8 cellular contexts compared by ENCODE assay signal in the genomic region with DNA sequence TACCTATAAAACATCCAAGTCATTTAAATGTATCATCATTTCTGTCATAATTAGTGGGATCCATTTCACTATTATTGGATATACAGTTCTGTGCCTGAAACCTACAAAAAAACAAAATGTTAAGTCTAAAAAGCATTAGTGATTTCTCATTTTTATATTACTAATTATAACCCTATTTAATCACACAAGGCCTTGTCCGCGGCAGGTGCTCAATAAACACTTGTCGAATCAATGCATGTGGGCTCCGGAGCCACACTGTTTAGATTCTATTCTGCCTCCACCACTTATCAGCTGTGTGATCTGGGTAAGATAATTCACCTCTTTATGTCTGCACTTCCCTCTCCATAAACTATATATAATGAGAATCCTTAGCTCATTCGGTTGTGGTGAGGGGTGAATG. TPM values are rescaled to one million over a fixed set of nuclear protein-coding genes. Genes with fewer than 3 reads are reported as not detected.
DNase-seq lines count a peak whose midpoint lies in the region; ATAC-seq and TF ChIP-seq lines count a peak whose summit lies in the region.
"Not testable (repeated sequence)": the region's sequence is repeated elsewhere in the genome, so short reads cannot be mapped to it uniquely, and the experiment has no call there.

Gene NPIPB4, minus strand, starts transcription at position 101 of the 400 bp plus-strand sequence. CDS start 378 bp downstream, outside the sequence.

- H3K27ac ChIP-seq in CD4-positive, alpha-beta T cell (ENCODE audit: low read depth, low read length); Panc1 (ENCODE audit: low read length); lower lobe of right lung; tibial nerve: not testable (repeated sequence)

- no CpG with 5 or more reads among the region's 5 CpGs for WGBS in tibial nerve, 2 donors

- not testable (repeated sequence) for H3K36me3 Mint-ChIP-seq in CD4-positive, alpha-beta T cell (ENCODE audit: low read depth); activated T-cell treated with anti-CD3 and anti-CD28 coated beads, Interleukin-2, amount 50 U/mL, for 4 hours (ENCODE audit: insufficient read depth); chondrocyte (ENCODE audit: low read depth)

- in situ Hi-C loops in Panc1 (cut with HindIII; ENCODE audit: low pct_unique_long_range_greater_than_20kb, low sequenced_read_pairs), result not testable (repeated sequence)

- TF ChIP-seq POLR2A in tibial nerve (IDR thresholded peaks at IDR 0.05), result not testable (repeated sequence)

- intact Hi-C loops in CD4-positive, alpha-beta T cell (cut with DNase I, micrococcal nuclease); Panc1 (cut with micrococcal nuclease; ENCODE audit: unreplicated experiment); Right ventricle myocardium inferior (cut with DNase I); lower lobe of right lung (cut with DNase I); posterior vena cava (cut with DNase I): not testable (repeated sequence)

- H3K4me1 ChIP-seq in Panc1 (ENCODE audit: control insufficient read depth, insufficient read depth, low read length); lower lobe of right lung; tibial nerve: not testable (repeated sequence)

- DNase-seq in CD4-positive, alpha-beta T cell; Panc1 (ENCODE audit: low read depth, low spot score); activated T-cell treated with anti-CD3 and anti-CD28 coated beads, Interleukin-2, amount 50 U/mL, for 4 hours; chondrocyte (ENCODE audit: low spot score); Right ventricle myocardium inferior (ENCODE audit: missing footprints); lower lobe of right lung; posterior vena cava (ENCODE audit: low spot score); tibial nerve (ENCODE audit: low spot score in 2 of 2): not testable (repeated sequence)

- ATAC-seq in CD4-positive, alpha-beta T cell (ENCODE audit: poor library complexity); Panc1; activated T-cell treated with anti-CD3 and anti-CD28 coated beads, Interleukin-2, amount 50 U/mL, for 4 hours; Right ventricle myocardium inferior; lower lobe of right lung: not testable (repeated sequence)

- not testable (repeated sequence) for H3K4me1 Mint-ChIP-seq in CD4-positive, alpha-beta T cell (ENCODE audit: low read depth); activated T-cell treated with anti-CD3 and anti-CD28 coated beads, Interleukin-2, amount 50 U/mL, for 4 hours (ENCODE audit: low read depth); chondrocyte (ENCODE audit: low read depth)

- not testable (repeated sequence) for H3K9me3 ChIP-seq in CD4-positive, alpha-beta T cell (ENCODE audit: control insufficient read depth, low read length); Panc1 (ENCODE audit: control insufficient read depth, insufficient read depth, low read depth, low read length); lower lobe of right lung; tibial nerve

- not testable (repeated sequence) for TF ChIP-seq CTCF in CD4-positive, alpha-beta T cell (IDR thresholded peaks at IDR 0.05); Panc1 (IDR thresholded peaks at IDR 0.05); chondrocyte (IDR thresholded peaks at IDR 0.05); lower lobe of right lung (IDR thresholded peaks at IDR 0.05); tibial nerve (IDR thresholded peaks at IDR 0.05)

- POLR2A ChIA-PET in CD4-positive, alpha-beta T cell (lab: Charles Lee); Panc1 (lab: Charles Lee): not testable (repeated sequence)

- H3K4me3 Mint-ChIP-seq in CD4-positive, alpha-beta T cell; activated T-cell treated with anti-CD3 and anti-CD28 coated beads, Interleukin-2, amount 50 U/mL, for 4 hours; chondrocyte (ENCODE audit: unreplicated experiment): not testable (repeated sequence)

- H3K36me3 ChIP-seq in Panc1 (ENCODE audit: control insufficient read depth, insufficient read depth, low read length); lower lobe of right lung; tibial nerve: not testable (repeated sequence)

- BruUV-seq in Panc1 (replicated peaks; lab: Mats Ljungman, UMichigan), result not testable (repeated sequence)

- H3K27me3 ChIP-seq in CD4-positive, alpha-beta T cell (ENCODE audit: control insufficient read depth, insufficient read depth, low read length); Panc1 (ENCODE audit: control insufficient read depth, insufficient read depth, low read length); lower lobe of right lung (ENCODE audit: low read depth); tibial nerve: not testable (repeated sequence)

- not testable (repeated sequence) for H3K27ac Mint-ChIP-seq in CD4-positive, alpha-beta T cell; chondrocyte (ENCODE audit: unreplicated experiment)

- H3K27me3 Mint-ChIP-seq in CD4-positive, alpha-beta T cell; activated T-cell treated with anti-CD3 and anti-CD28 coated beads, Interleukin-2, amount 50 U/mL, for 4 hours (ENCODE audit: low read depth); chondrocyte (ENCODE audit: low read depth): not testable (repeated sequence)

- TF ChIP-seq EP300 in tibial nerve (IDR thresholded peaks at IDR 0.05), result not testable (repeated sequence)

- not testable (repeated sequence) for H3K9me3 Mint-ChIP-seq in CD4-positive, alpha-beta T cell; activated T-cell treated with anti-CD3 and anti-CD28 coated beads, Interleukin-2, amount 50 U/mL, for 4 hours; chondrocyte (ENCODE audit: low read depth)

- CTCF ChIA-PET in CD4-positive, alpha-beta T cell (lab: Charles Lee); Panc1 (lab: Charles Lee): not testable (repeated sequence)

- not testable (repeated sequence) for H3K4me3 ChIP-seq in Panc1 (ENCODE audit: low read depth in 2 of 2, low read length in 2 of 2); lower lobe of right lung; tibial nerve

RNA-seq across cellular contexts. Expression of gene NPIPB4, which starts in this region (rescaled TPM):
- total RNA-seq in CD4-positive, alpha-beta T cell, result 100 to 1,000 TPM; 185 to 206 TPM
- total RNA-seq in Panc1 (2021; ENCODE audit: unreplicated experiment), result 87.8 TPM
- 31.8 TPM for polyA plus RNA-seq in Panc1 (2012; ENCODE audit: insufficient read length)
- 10 to 100 TPM; 72.4 to 88.3 (median 84.4) TPM for total RNA-seq in activated T-cell treated with anti-CD3 and anti-CD28 coated beads, Interleukin-2, amount 50 U/mL, for 4 hours
- 78.5 to 116 TPM (median 81.4 TPM) in 3 replicates for total RNA-seq in chondrocyte
- 21.2 TPM for total RNA-seq in Right ventricle myocardium inferior
- 129 TPM for total RNA-seq in lower lobe of right lung
- 100 to 1,000 TPM; 121 to 148 TPM for total RNA-seq in posterior vena cava
- total RNA-seq in tibial nerve, result 100 to 1,000 TPM in 2 of 4 donors, 10 to 100 TPM in 2; 72.4 to 127 (median 99.6) TPM
